Comparison of ENCODE assay signal across 15 cellular contexts in genomic region chr6:4613381-4613780, GRCh38.
"Had no signal": no experiment of that assay in that cellular context is flagged by ENCODE, and none has a peak within 500 bp of the region (broad histone marks: within the 10 kb centered on the region; RNA-seq: fewer than 3 reads in every experiment).

No MANE protein-coding gene starts in this region.

- H3K4me1 ChIP-seq: breast epithelium, parathyroid adenoma had no signal

- H3K4me3 ChIP-seq: adrenal gland, breast epithelium, coronary artery, gastrocnemius medialis had no signal

- H3K9me3 ChIP-seq: adrenal gland, breast epithelium, gastrocnemius medialis had no signal

- H3K27me3 ChIP-seq: adrenal gland, breast epithelium, gastrocnemius medialis had no signal

- H3K9ac ChIP-seq: parathyroid adenoma had no signal

- H2AFZ ChIP-seq: parathyroid adenoma had no signal

- H3K79me2 ChIP-seq: parathyroid adenoma had no signal

- ATAC-seq: activated naive CD4-positive, alpha-beta T cell treated with anti-CD3 and anti-CD28 coated beads, Interleukin-2, amount 50 U/mL, for 72 hours; gastrocnemius medialis; naive thymus-derived CD4-positive, alpha-beta T cell; stimulated activated naive CD8-positive, alpha-beta T cell treated with anti-CD3 and anti-CD28 coated beads, Interleukin-15, Interleukin-2, amounts not matched to agents 100 U/mL and 50 U/mL, for 24 hours had no signal

- H3K36me3 ChIP-seq: adrenal gland, breast epithelium, gastrocnemius medialis had no signal

- H3K27ac ChIP-seq: gastrocnemius medialis, parathyroid adenoma had no signal

- DNase-seq: activated CD4-positive, alpha-beta T cell treated with anti-CD3 and anti-CD28 coated beads, Interleukin-2, amount 50 U/mL, for 48 hours; activated gamma-delta T cell treated with Interleukin-2 at 50 U/mL for 16 hours; gastrocnemius medialis; kidney glomerular epithelial cell; naive thymus-derived CD4-positive, alpha-beta T cell; stimulated activated CD4-positive, alpha-beta T cell treated with anti-CD3 and anti-CD28 coated beads, Interleukin-12 subunit alpha, Interleukin-12 subunit beta, amount 100 ng/mL, for 4 hours; stimulated activated CD4-positive, alpha-beta T cell treated with anti-CD3 and anti-CD28 coated beads, Interleukin-2, amount 100 ng/mL, for 24 hours; stimulated activated naive CD8-positive, alpha-beta T cell treated with anti-CD3 and anti-CD28 coated beads, Interleukin-15, Interleukin-2, amounts not matched to agents 100 U/mL and 50 U/mL, for 24 hours; SW 1271; T-helper 2 cell had no signal
